In the genomic region with DNA sequence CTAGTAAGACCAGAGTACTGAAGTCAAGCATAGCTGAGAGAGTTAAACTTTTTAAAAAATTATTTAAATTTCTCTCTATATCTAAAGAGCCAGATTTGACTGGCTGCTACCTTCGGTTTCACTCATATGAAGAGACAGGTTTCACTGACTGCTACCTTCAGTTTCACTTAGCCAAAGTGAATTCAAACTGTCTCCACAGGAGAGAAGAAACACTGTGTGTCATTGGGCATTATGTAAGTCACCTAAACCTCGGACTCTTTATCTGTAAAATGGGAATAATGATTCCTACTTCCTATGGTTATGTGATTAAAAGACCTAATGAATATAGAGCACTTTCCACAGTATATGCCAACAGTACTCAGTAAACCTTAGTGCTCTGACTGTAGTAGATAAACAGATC, we compare ENCODE assay signal across 10 cellular contexts. TPM values are rescaled to one million over a fixed set of nuclear protein-coding genes. Genes with fewer than 3 reads are reported as not detected.
DNase-seq lines count a peak whose midpoint lies in the region; ATAC-seq and TF ChIP-seq lines count a peak whose summit lies in the region.
"Had no signal": no experiment of that assay in that cellular context is flagged by ENCODE, and none has a peak within 500 bp of the region (broad histone marks: within the 10 kb centered on the region; RNA-seq: fewer than 3 reads in every experiment).

No MANE protein-coding gene starts in this region.

- H3K36me3 ChIP-seq in thyroid gland (no peaks in the 10 kb centered on the region), GM23338 (ENCODE audit: insufficient read depth) (no peaks in the 10 kb centered on the region)
- H3K36me3 ChIP-seq: SJSA1 had no signal

- TF ChIP-seq CTCF in thyroid gland (IDR thresholded peaks at IDR 0.05) = no peak
- TF ChIP-seq CTCF in GM23338 (conservative IDR thresholded peaks at IDR 0.05; ENCODE audit: low read depth in 2 of 2) = no peak

- H3K4me2 ChIP-seq in GM23338 = no peak overlapping the region

- ATAC-seq in activated naive CD8-positive, alpha-beta T cell treated with anti-CD3 and anti-CD28 coated beads, Interleukin-2, amount 50 U/mL, for 24 hours = peak; percentile 63
- peak; percentile 97 for ATAC-seq in HG02943 (IDR thresholded peaks at IDR 0.05; ENCODE audit: low read depth, unreplicated experiment)
- ATAC-seq in SK-N-SH treated with all-trans-retinoic acid at 6 μM for 48 hours = peak; percentile 4; the same call in 2 of the 3 replicates
- ATAC-seq in GM23338 = no peak

- intact Hi-C loops in thyroid gland (cut with DNase I) = no loop called here

- TF ChIP-seq POLR2A in thyroid gland (IDR thresholded peaks at IDR 0.05) = no peak

- H3K4me3 Mint-ChIP-seq in activated naive CD8-positive, alpha-beta T cell treated with anti-CD3 and anti-CD28 coated beads, Interleukin-2, amount 50 U/mL, for 24 hours = no peak overlapping the region
- no peak overlapping the region for H3K4me3 Mint-ChIP-seq in activated naive CD8-positive, alpha-beta T cell treated with anti-CD3 and anti-CD28 coated beads for 36 hours
- H3K4me3 Mint-ChIP-seq in GM23338 = no peak overlapping the region

- no peak overlapping the region for H2AFZ ChIP-seq in GM23338

- 62 to 83% methylated on average over 2 of the region's 2 CpGs for WGBS in thyroid gland, 2 donors

- H3K27me3 Mint-ChIP-seq in activated naive CD8-positive, alpha-beta T cell treated with anti-CD3 and anti-CD28 coated beads, Interleukin-2, amount 50 U/mL, for 24 hours = peaks cover 5% of the 10 kb centered on the region
- peaks cover 39% of the 10 kb centered on the region for H3K27me3 Mint-ChIP-seq in activated naive CD8-positive, alpha-beta T cell treated with anti-CD3 and anti-CD28 coated beads for 36 hours
- H3K27me3 Mint-ChIP-seq in GM23338 (ENCODE audit: insufficient read depth, low read depth, poor library complexity) = no peaks in the 10 kb centered on the region

- no peaks in the 10 kb centered on the region for H4K20me1 ChIP-seq in GM23338 (replicated peaks; ENCODE audit: insufficient read depth)

- no peaks in the 10 kb centered on the region for H3K79me2 ChIP-seq in GM23338 (replicated peaks; ENCODE audit: insufficient read depth)

- DNase-seq in activated naive CD8-positive, alpha-beta T cell treated with anti-CD3 and anti-CD28 coated beads, Interleukin-2, amount 50 U/mL, for 24 hours = no peak
- DNase-seq in activated naive CD8-positive, alpha-beta T cell treated with anti-CD3 and anti-CD28 coated beads for 36 hours = no peak
- no peak for DNase-seq in thyroid gland
- DNase-seq in NCI-H345 (lab: John Stamatoyannopoulos, UW) = no peak
- no peak for DNase-seq in glomerular visceral epithelial cell (ENCODE audit: extremely low spot score)
- no peak for DNase-seq in GM23338 (ENCODE audit: low spot score)

- no peak overlapping the region for H3K4me3 ChIP-seq in thyroid gland (replicated peaks in 1 of 3)
- no peak overlapping the region for H3K4me3 ChIP-seq in GM23338
- H3K4me3 ChIP-seq: SJSA1 had no signal

- H3K27me3 ChIP-seq in thyroid gland = no peaks in the 10 kb centered on the region
- no peaks in the 10 kb centered on the region for H3K27me3 ChIP-seq in GM23338 (ENCODE audit: insufficient read depth)

- H3K9me2 ChIP-seq in GM23338 (ENCODE audit: insufficient read depth) = peaks cover 6% of the 10 kb centered on the region; the same call in 1 of the 2 replicates

- H3K36me3 Mint-ChIP-seq in activated naive CD8-positive, alpha-beta T cell treated with anti-CD3 and anti-CD28 coated beads, Interleukin-2, amount 50 U/mL, for 24 hours (ENCODE audit: low read depth) = no peaks in the 10 kb centered on the region
- H3K36me3 Mint-ChIP-seq in activated naive CD8-positive, alpha-beta T cell treated with anti-CD3 and anti-CD28 coated beads for 36 hours = no peaks in the 10 kb centered on the region
- H3K36me3 Mint-ChIP-seq in GM23338 (ENCODE audit: low read depth) = no peaks in the 10 kb centered on the region

- H3K9me3 ChIP-seq in thyroid gland = no peaks in the 10 kb centered on the region
- H3K9me3 ChIP-seq: SJSA1 had no signal

- no peaks in the 10 kb centered on the region for H3K9me3 Mint-ChIP-seq in activated naive CD8-positive, alpha-beta T cell treated with anti-CD3 and anti-CD28 coated beads, Interleukin-2, amount 50 U/mL, for 24 hours
- no peaks in the 10 kb centered on the region for H3K9me3 Mint-ChIP-seq in activated naive CD8-positive, alpha-beta T cell treated with anti-CD3 and anti-CD28 coated beads for 36 hours
- no peaks in the 10 kb centered on the region; the same call in 2 of the 3 replicates for H3K9me3 Mint-ChIP-seq in GM23338

- no peaks in the 10 kb centered on the region for H3F3A ChIP-seq in GM23338 (replicated peaks; ENCODE audit: low read depth)

- peaks cover 42 to 65% of the 10 kb centered on the region in 2 donors for H3K4me1 ChIP-seq in thyroid gland
- H3K4me1 ChIP-seq in GM23338 (ENCODE audit: insufficient read depth) = no peaks in the 10 kb centered on the region
- H3K4me1 ChIP-seq: SJSA1 had no signal

- peak overlapping the region; percentile 85 to 95 (median 88) for H3K27ac ChIP-seq in thyroid gland
- H3K27ac ChIP-seq in GM23338 (ENCODE audit: low read depth) = no peak overlapping the region
- H3K27ac ChIP-seq: HL-60, SJSA1 had no signal

- no peaks in the 10 kb centered on the region for H3K4me1 Mint-ChIP-seq in activated naive CD8-positive, alpha-beta T cell treated with anti-CD3 and anti-CD28 coated beads, Interleukin-2, amount 50 U/mL, for 24 hours
- H3K4me1 Mint-ChIP-seq in activated naive CD8-positive, alpha-beta T cell treated with anti-CD3 and anti-CD28 coated beads for 36 hours = no peaks in the 10 kb centered on the region
- peaks cover 6% of the 10 kb centered on the region; the same call in 2 of the 3 replicates for H3K4me1 Mint-ChIP-seq in GM23338

- H3K27ac Mint-ChIP-seq in activated naive CD8-positive, alpha-beta T cell treated with anti-CD3 and anti-CD28 coated beads, Interleukin-2, amount 50 U/mL, for 24 hours = no peak overlapping the region
- H3K27ac Mint-ChIP-seq in activated naive CD8-positive, alpha-beta T cell treated with anti-CD3 and anti-CD28 coated beads for 36 hours = no peak overlapping the region
- H3K27ac Mint-ChIP-seq in GM23338 = no peak overlapping the region

TF ChIP-seq in SK-N-SH treated with all-trans-retinoic acid at 6 μM for 48 hours, 23 proteins besides CTCF, POLR2A, EP300 and RAD21:
- TF ChIP-seq SNAI2 (CRISPR knock-in tag; IDR thresholded peaks at IDR 0.05) = no peak
- TF ChIP-seq, protein P1, sequence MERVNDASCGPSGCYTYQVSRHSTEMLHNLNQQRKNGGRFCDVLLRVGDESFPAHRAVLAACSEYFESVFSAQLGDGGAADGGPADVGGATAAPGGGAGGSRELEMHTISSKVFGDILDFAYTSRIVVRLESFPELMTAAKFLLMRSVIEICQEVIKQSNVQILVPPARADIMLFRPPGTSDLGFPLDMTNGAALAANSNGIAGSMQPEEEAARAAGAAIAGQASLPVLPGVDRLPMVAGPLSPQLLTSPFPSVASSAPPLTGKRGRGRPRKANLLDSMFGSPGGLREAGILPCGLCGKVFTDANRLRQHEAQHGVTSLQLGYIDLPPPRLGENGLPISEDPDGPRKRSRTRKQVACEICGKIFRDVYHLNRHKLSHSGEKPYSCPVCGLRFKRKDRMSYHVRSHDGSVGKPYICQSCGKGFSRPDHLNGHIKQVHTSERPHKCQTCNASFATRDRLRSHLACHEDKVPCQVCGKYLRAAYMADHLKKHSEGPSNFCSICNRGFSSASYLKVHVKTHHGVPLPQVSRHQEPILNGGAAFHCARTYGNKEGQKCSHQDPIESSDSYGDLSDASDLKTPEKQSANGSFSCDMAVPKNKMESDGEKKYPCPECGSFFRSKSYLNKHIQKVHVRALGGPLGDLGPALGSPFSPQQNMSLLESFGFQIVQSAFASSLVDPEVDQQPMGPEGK (CRISPR knock-in tag; IDR thresholded peaks at IDR 0.05; ENCODE audit: borderline replicate concordance) = no peak

TF ChIP-seq in GM23338, 12 proteins besides CTCF, POLR2A, EP300 and RAD21 (continues in another document):
- TF ChIP-seq ZNF331 (CRISPR knock-in tag; IDR thresholded peaks at IDR 0.05; ENCODE audit: low read depth) (no peak), NANOG (IDR thresholded peaks at IDR 0.05; ENCODE audit: borderline replicate concordance) (no peak), EZH2phosphoT487 (IDR thresholded peaks at IDR 0.05; ENCODE audit: unreplicated experiment) (no peak), EZH2 (IDR thresholded peaks at IDR 0.05; ENCODE audit: low read depth, unreplicated experiment) (no peak), CREB1 (CRISPR knock-in tag; IDR thresholded peaks at IDR 0.05; ENCODE audit: low read depth) (no peak), JUNB (IDR thresholded peaks at IDR 0.05; ENCODE audit: unreplicated experiment) (no peak), POLR2AphosphoS5 (IDR thresholded peaks at IDR 0.05; ENCODE audit: low read depth) (no peak)
- TF ChIP-seq, protein P2, sequence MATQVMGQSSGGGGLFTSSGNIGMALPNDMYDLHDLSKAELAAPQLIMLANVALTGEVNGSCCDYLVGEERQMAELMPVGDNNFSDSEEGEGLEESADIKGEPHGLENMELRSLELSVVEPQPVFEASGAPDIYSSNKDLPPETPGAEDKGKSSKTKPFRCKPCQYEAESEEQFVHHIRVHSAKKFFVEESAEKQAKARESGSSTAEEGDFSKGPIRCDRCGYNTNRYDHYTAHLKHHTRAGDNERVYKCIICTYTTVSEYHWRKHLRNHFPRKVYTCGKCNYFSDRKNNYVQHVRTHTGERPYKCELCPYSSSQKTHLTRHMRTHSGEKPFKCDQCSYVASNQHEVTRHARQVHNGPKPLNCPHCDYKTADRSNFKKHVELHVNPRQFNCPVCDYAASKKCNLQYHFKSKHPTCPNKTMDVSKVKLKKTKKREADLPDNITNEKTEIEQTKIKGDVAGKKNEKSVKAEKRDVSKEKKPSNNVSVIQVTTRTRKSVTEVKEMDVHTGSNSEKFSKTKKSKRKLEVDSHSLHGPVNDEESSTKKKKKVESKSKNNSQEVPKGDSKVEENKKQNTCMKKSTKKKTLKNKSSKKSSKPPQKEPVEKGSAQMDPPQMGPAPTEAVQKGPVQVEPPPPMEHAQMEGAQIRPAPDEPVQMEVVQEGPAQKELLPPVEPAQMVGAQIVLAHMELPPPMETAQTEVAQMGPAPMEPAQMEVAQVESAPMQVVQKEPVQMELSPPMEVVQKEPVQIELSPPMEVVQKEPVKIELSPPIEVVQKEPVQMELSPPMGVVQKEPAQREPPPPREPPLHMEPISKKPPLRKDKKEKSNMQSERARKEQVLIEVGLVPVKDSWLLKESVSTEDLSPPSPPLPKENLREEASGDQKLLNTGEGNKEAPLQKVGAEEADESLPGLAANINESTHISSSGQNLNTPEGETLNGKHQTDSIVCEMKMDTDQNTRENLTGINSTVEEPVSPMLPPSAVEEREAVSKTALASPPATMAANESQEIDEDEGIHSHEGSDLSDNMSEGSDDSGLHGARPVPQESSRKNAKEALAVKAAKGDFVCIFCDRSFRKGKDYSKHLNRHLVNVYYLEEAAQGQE (IDR thresholded peaks at IDR 0.05; ENCODE audit: unreplicated experiment) = no peak

RNA-seq across cellular contexts. Expression of a gene that starts 41.6 kb away (rescaled TPM):
- total RNA-seq in activated naive CD8-positive, alpha-beta T cell treated with anti-CD3 and anti-CD28 coated beads for 36 hours = under 1 TPM; 0.58 to 0.72 TPM
- total RNA-seq in thyroid gland = 10 to 100 TPM; 41.5 to 59.6 (median 52.7) TPM
- total RNA-seq in GM23338 (2014; rRNA removed; shearing (Covaris generic)) = 16.3 and 23.1 TPM in 2 replicates
- 3.8 and 4.8 TPM in 2 replicates for polyA plus RNA-seq in GM23338 (2016; fragmentation: Nextera tagmentation; extraction: Ambion mirVana)

Comparison
In these comparisons a context has a peak if more than half of its experiments do, and no peak if none do; other contexts are left out.
1. RNA of a gene that starts 41.6 kb away (total RNA-seq): 41.5 to 59.6 TPM in thyroid gland and 16.3 to 23.1 TPM in GM23338; 0.58 to 0.72 TPM in activated naive CD8-positive, alpha-beta T cell treated with anti-CD3 and anti-CD28 coated beads for 36 hours; every median in the first group is over 10 times any median in the second.